Comparison of ENCODE assay signal across 8 cellular contexts in genomic region chr12:64221656-64222010, GRCh38. TPM values are rescaled to one million over a fixed set of nuclear protein-coding genes. Genes with fewer than 3 reads are reported as not detected.
DNase-seq lines count a peak whose midpoint lies in the region; ATAC-seq and TF ChIP-seq lines count a peak whose summit lies in the region.

No MANE protein-coding gene starts in this region.

- H3K27me3 Mint-ChIP-seq in WTC11 (ENCODE audit: low read depth) = no peaks in the 10 kb centered on the region

- H3K4me1 Mint-ChIP-seq in WTC11 = peaks cover 34% of the 10 kb centered on the region

- peak overlapping the region; percentile 89 for H3K27ac Mint-ChIP-seq in WTC11

- H3K27ac ChIP-seq in AG04450 (ENCODE audit: low read depth, low read length) (peak overlapping the region; percentile 93), ectodermal cell (ENCODE audit: insufficient read depth, low read depth, low read length, poor library complexity, severe bottlenecking) (peak overlapping the region; percentile 46), lower lobe of right lung (peak overlapping the region; percentile 95)

- no peak for TF ChIP-seq CTCF in AG04450 (IDR thresholded peaks at IDR 0.05; ENCODE audit: low read depth, low read length)
- no peak for TF ChIP-seq CTCF in WTC11 (IDR thresholded peaks at IDR 0.05)
- no peak for TF ChIP-seq CTCF in lower lobe of right lung (IDR thresholded peaks at IDR 0.05)

- intact Hi-C loops in lower lobe of right lung (cut with DNase I) = no loop called here

- DNase-seq in AG04450 (ENCODE audit: low read depth, low spot score) (peak; percentile 24), NCI-H2171 treated with DMSO at 0.1 percent for 48 hours (lab: John Stamatoyannopoulos, UW) (peak; percentile 88), WTC11 (ENCODE audit: low spot score) (peak; percentile 92), lower lobe of right lung (peak; percentile 92)
- DNase-seq in stimulated activated CD4-positive, alpha-beta T cell treated with anti-CD3 and anti-CD28 coated beads, TNF-alpha, amount 100 ng/mL, for 1 hour (ENCODE audit: low read depth in 3 of 3, low spot score in 1 of 3) = peak in 2 of 3 donors; percentile 2 to 49

- WGBS in ectodermal cell, 2 experiments = 0 to 1% methylated on average over 16 of the region's 16 CpGs

- no peaks in the 10 kb centered on the region for H3K36me3 Mint-ChIP-seq in WTC11

- CTCF ChIA-PET in AG04450 (lab: Charles Lee) = interaction anchor here (0.6 to 1.0 kb wide), 3 partner anchors 21 to 383 kb away, joined by 3 to 4 read pairs (median 4); no protein-coding TSS in a partner anchor
- CTCF ChIA-PET in WTC11 (lab: Charles Lee) = interaction anchor here (0.6 to 1.1 kb wide), 2 partner anchors 377 to 395 kb away, joined by 4 to 6 read pairs; partner anchors contain the start of gene SRGAP1

- peak overlapping the region; percentile 79 for H3K4me3 Mint-ChIP-seq in WTC11

- peaks cover 6% of the 10 kb centered on the region for H3K4me1 ChIP-seq in ectodermal cell (ENCODE audit: control insufficient read depth, insufficient read depth, low read length)
- H3K4me1 ChIP-seq in lower lobe of right lung = peaks cover 13% of the 10 kb centered on the region

- POLR2A ChIA-PET in AG04450 (lab: Yijun Ruan, JAX) = interaction anchor here (1.0 kb wide), 1 partner anchor 40 kb away, joined by 6 read pairs; no protein-coding TSS in a partner anchor
- POLR2A ChIA-PET in WTC11 (lab: Charles Lee) = interaction anchor here (0.7 kb wide), 1 partner anchor 16 kb away, joined by 3 read pairs; no protein-coding TSS in a partner anchor

- H3K9me3 ChIP-seq in AG04450 (ENCODE audit: control insufficient read depth, insufficient read depth, low read length) (no peaks in the 10 kb centered on the region; the same call in 1 of the 2 replicates), ectodermal cell (ENCODE audit: control insufficient read depth, low read length) (no peaks in the 10 kb centered on the region), lower lobe of right lung (no peaks in the 10 kb centered on the region)

- H3K9me3 Mint-ChIP-seq in WTC11 = no peaks in the 10 kb centered on the region

- H3K4me3 ChIP-seq in AG04450 (ENCODE audit: low read depth, low read length) = peak overlapping the region; percentile 93
- H3K4me3 ChIP-seq in ectodermal cell (ENCODE audit: insufficient read depth, low read depth, low read length) = peak overlapping the region; percentile 89
- H3K4me3 ChIP-seq in lower lobe of right lung = peak overlapping the region; percentile 80

- no peaks in the 10 kb centered on the region for H3K36me3 ChIP-seq in ectodermal cell (ENCODE audit: control insufficient read depth, insufficient read depth, low read length)
- H3K36me3 ChIP-seq in lower lobe of right lung = no peaks in the 10 kb centered on the region

- peak; percentile 16 for ATAC-seq in GM18519 (IDR thresholded peaks at IDR 0.05; ENCODE audit: low FRiP score, unreplicated experiment)
- ATAC-seq in HG03095 (IDR thresholded peaks at IDR 0.05; ENCODE audit: unreplicated experiment) = peak; percentile 27
- peak; percentile 92 for ATAC-seq in WTC11
- peak; percentile 89 to 94 for ATAC-seq in lower lobe of right lung

- no peaks in the 10 kb centered on the region for H3K27me3 ChIP-seq in AG04450 (ENCODE audit: control insufficient read depth, insufficient read depth, low read length)
- H3K27me3 ChIP-seq in ectodermal cell (ENCODE audit: control insufficient read depth, insufficient read depth, low read length, poor library complexity, severe bottlenecking) = no peaks in the 10 kb centered on the region
- no peaks in the 10 kb centered on the region for H3K27me3 ChIP-seq in lower lobe of right lung (ENCODE audit: low read depth)

TF ChIP-seq in WTC11, 78 proteins besides CTCF, POLR2A, EP300 and RAD21 (continues in another document):
- no peak for TF ChIP-seq GTF2I (CRISPR knock-in tag; conservative IDR thresholded peaks at IDR 0.05)
- TF ChIP-seq STAT6 (CRISPR knock-in tag; conservative IDR thresholded peaks at IDR 0.05; ENCODE audit: low read depth) = no peak
- no peak for TF ChIP-seq KAT7 (CRISPR knock-in tag; IDR thresholded peaks at IDR 0.05; ENCODE audit: borderline replicate concordance)
- TF ChIP-seq ATF1 (CRISPR knock-in tag; IDR thresholded peaks at IDR 0.05) = no peak
- TF ChIP-seq ATF2 (CRISPR knock-in tag; IDR thresholded peaks at IDR 0.05; ENCODE audit: borderline replicate concordance, low read depth) = no peak
- TF ChIP-seq AFF4 (CRISPR knock-in tag; IDR thresholded peaks at IDR 0.05; ENCODE audit: borderline replicate concordance) = no peak
- no peak for TF ChIP-seq E2F5 (CRISPR knock-in tag; IDR thresholded peaks at IDR 0.05)
- TF ChIP-seq NR3C1 (CRISPR knock-in tag; conservative IDR thresholded peaks at IDR 0.05; ENCODE audit: low read depth) = no peak
- no peak for TF ChIP-seq TP53 (CRISPR knock-in tag; IDR thresholded peaks at IDR 0.05)

RNA-seq across cellular contexts. Expression of gene KICS2, which starts 0.5 kb away (rescaled TPM):
- polyA plus RNA-seq in AG04450 (2011; rRNA removed) = 2.6 and 3.3 TPM in 2 replicates
- polyA minus RNA-seq in AG04450 (2011; rRNA and poly(A)+ RNA removed) = 4.6 and 5.2 TPM in 2 replicates
- total RNA-seq in WTC11 (2021) (9.9 to 11.6 TPM (median 10.7 TPM) in 3 replicates), lower lobe of right lung (8.6 TPM)
- polyA plus RNA-seq in ectodermal cell (2013, experiment 1 of 4) = 5.7 TPM
- 6.6 TPM for polyA plus RNA-seq in ectodermal cell (2013, experiment 2 of 4)
- 3.8 TPM for polyA plus RNA-seq in ectodermal cell (2013, experiment 3 of 4)
- 3.4 TPM for polyA plus RNA-seq in ectodermal cell (2013, experiment 4 of 4)

Comparison
In these comparisons a context has a peak if more than half of its experiments do, and no peak if none do; other contexts are left out.
1. Peak in every context shown above with its lines: DNase-seq, ATAC-seq, H3K4me3 ChIP-seq and H3K27ac ChIP-seq.
2. DNase-seq: peak in every context shown above with its lines; median percentile 92 in WTC11; 92 in lower lobe of right lung; 88 in NCI-H2171 treated with DMSO at 0.1 percent for 48 hours; 26 in stimulated activated CD4-positive, alpha-beta T cell treated with anti-CD3 and anti-CD28 coated beads, TNF-alpha, amount 100 ng/mL, for 1 hour; 24 in AG04450.
3. ATAC-seq: peak in every context shown above with its lines; median percentile 92 in WTC11; 92 in lower lobe of right lung; 27 in HG03095; 16 in GM18519.